8 cellular contexts compared by ENCODE assay signal in the genomic region with DNA sequence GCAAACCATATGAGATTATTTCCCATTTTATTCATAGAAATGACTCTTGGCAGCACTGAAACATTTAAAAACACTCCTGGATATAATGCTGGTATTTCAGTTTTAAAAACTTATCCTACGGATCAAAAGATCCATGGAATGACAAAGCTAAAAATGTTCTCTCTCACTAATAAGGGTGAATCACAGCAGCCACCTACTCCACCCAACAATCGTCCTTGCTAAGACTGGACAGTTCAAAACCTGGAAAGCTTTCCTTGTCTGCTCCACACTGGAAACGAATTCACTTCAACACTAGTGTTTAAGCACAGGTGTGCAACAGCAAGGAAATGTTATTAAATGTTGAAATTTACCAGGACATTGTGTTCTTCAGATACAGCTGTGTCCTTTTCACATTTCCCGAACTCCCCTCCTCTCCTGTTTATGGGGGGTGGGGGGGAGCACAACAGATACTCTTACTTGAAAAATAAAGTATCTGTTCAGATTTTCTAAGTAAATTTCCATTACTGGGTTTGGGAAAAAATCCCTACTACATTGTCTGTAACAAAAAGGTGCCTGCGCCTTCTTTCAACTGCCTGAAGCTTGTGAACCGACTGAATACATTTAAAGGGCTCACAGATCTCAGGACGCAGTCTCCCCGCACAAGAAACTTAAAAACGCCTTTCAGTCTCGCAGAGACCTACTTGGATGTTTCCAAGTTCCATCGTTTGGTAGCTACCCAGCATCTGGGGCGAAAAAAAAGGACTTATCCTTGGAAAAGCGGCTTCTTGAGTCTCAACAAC. TPM values are rescaled to one million over a fixed set of nuclear protein-coding genes. Genes with fewer than 3 reads are reported as not detected.
DNase-seq lines count a peak whose midpoint lies in the region; ATAC-seq and TF ChIP-seq lines count a peak whose summit lies in the region.

No MANE protein-coding gene starts in this region.

- H3K27ac ChIP-seq in CD4-positive, CD25-positive, alpha-beta regulatory T cell (ENCODE audit: insufficient read depth, low read length, poor library complexity, severe bottlenecking): peak overlapping the region; percentile 91
- peak overlapping the region; percentile 50; the same call in 1 of the 2 replicates for H3K27ac ChIP-seq in Karpas-422 (ENCODE audit: low read length)
- H3K27ac ChIP-seq in body of pancreas: peak overlapping the region; percentile 87 to 98 (median 94)
- peak overlapping the region; percentile 80 to 83 for H3K27ac ChIP-seq in liver (ENCODE audit: low read depth in 1 of 2, low read length in 2 of 2)
- peak overlapping the region; percentile 91 to 97 for H3K27ac ChIP-seq in tibial artery

- intact Hi-C loops in body of pancreas (cut with DNase I) (no loop called here), tibial artery (cut with DNase I; ENCODE audit: low total_unique reads) (no loop called here)

- no peak for DNase-seq in CD4-positive, CD25-positive, alpha-beta regulatory T cell
- no peak for DNase-seq in Karpas-422
- DNase-seq in body of pancreas: peak in 1 of 4 donors; percentile 28
- DNase-seq in tibial artery: no peak
- no peak for DNase-seq in GM10248 (ENCODE audit: extremely low spot score)
- no peak for DNase-seq in GM13977 (ENCODE audit: low spot score)

- no peaks in the 10 kb centered on the region for H3K9me3 ChIP-seq in CD4-positive, CD25-positive, alpha-beta regulatory T cell (ENCODE audit: control insufficient read depth in 2 of 2, low read length in 2 of 2)
- H3K9me3 ChIP-seq in Karpas-422 (ENCODE audit: low read length) (no peaks in the 10 kb centered on the region), body of pancreas (no peaks in the 10 kb centered on the region), liver (ENCODE audit: control insufficient read depth in 4 of 4, low read length in 3 of 4) (no peaks in the 10 kb centered on the region), tibial artery (no peaks in the 10 kb centered on the region)

- H3K27ac Mint-ChIP-seq in CD4-positive, CD25-positive, alpha-beta regulatory T cell: peak overlapping the region; percentile 54 to 97 (median 95)

- TF ChIP-seq POLR2A in body of pancreas (IDR thresholded peaks at IDR 0.05): peak in 2 of 3 donors; percentile 46 to 48

- peaks cover 26% of the 10 kb centered on the region; the same call in 1 of the 2 replicates for H4K20me1 ChIP-seq in Karpas-422 (ENCODE audit: insufficient read depth, low read depth, low read length)

- H3K9ac ChIP-seq in Karpas-422 (ENCODE audit: low read length) (peak overlapping the region; percentile 86), liver (ENCODE audit: low read depth in 1 of 2, low read length in 2 of 2) (peak overlapping the region; percentile 49 to 85)

- H3K9me2 ChIP-seq in Karpas-422 (replicated peaks; ENCODE audit: insufficient read depth, low read length): no peaks in the 10 kb centered on the region

- H3K4me3 Mint-ChIP-seq in CD4-positive, CD25-positive, alpha-beta regulatory T cell: peak overlapping the region; percentile 95 to 98 (median 97)

- H3K36me3 Mint-ChIP-seq in CD4-positive, CD25-positive, alpha-beta regulatory T cell: peaks cover 25% of the 10 kb centered on the region

- peak overlapping the region; percentile 78 for H3K4me2 ChIP-seq in Karpas-422 (ENCODE audit: low read depth, low read length, poor library complexity, severe bottlenecking)

- CTCF ChIA-PET in GM10248 (lab: Yijun Ruan, JAX): interaction anchor here (1.2 to 2.7 kb wide), 4 partner anchors 9 to 42 kb away, joined by 3 to 14 read pairs (median 5); no protein-coding TSS in a partner anchor

- H3K4me1 Mint-ChIP-seq in CD4-positive, CD25-positive, alpha-beta regulatory T cell: peaks cover 30 to 65% (median 52%) of the 10 kb centered on the region in 4 donors

- POLR2A ChIA-PET in GM10248 (lab: Yijun Ruan, JAX): interaction anchor here (0.6 to 2.3 kb wide), 6 partner anchors 10 to 77 kb away, joined by 3 to 13 read pairs (median 5); no protein-coding TSS in a partner anchor

- H3K27me3 Mint-ChIP-seq in CD4-positive, CD25-positive, alpha-beta regulatory T cell: no peaks in the 10 kb centered on the region

- H2AFZ ChIP-seq in Karpas-422 (ENCODE audit: low read length): no peak overlapping the region

- 7% methylated on average over 11 to 13 of the region's 13 CpGs for WGBS in body of pancreas, 2 donors
- 13% methylated on average over 13 of the region's 13 CpGs for WGBS in liver

- peaks cover 60% of the 10 kb centered on the region for H3K79me2 ChIP-seq in Karpas-422 (ENCODE audit: low read length)

- no peaks in the 10 kb centered on the region for H3K9me3 Mint-ChIP-seq in CD4-positive, CD25-positive, alpha-beta regulatory T cell

- peaks cover 50% of the 10 kb centered on the region for H3K4me1 ChIP-seq in CD4-positive, CD25-positive, alpha-beta regulatory T cell (ENCODE audit: control insufficient read depth, insufficient read depth, low read length, poor library complexity, severe bottlenecking)
- H3K4me1 ChIP-seq in Karpas-422 (ENCODE audit: low read length) (peaks cover 32% of the 10 kb centered on the region), body of pancreas (peaks cover 52% of the 10 kb centered on the region), liver (ENCODE audit: control insufficient read depth in 4 of 4, insufficient read depth in 4 of 4, low read length in 3 of 4) (peaks cover 0 to 18% (median 9%) of the 10 kb centered on the region in 4 donors), tibial artery (peaks cover 0 to 73% (median 41%) of the 10 kb centered on the region in 4 donors)

- ATAC-seq in CD4-positive, CD25-positive, alpha-beta regulatory T cell (ENCODE audit: low read depth in 2 of 2): no peak
- ATAC-seq in body of pancreas (no peak), HG02571 (IDR thresholded peaks at IDR 0.05; ENCODE audit: unreplicated experiment) (no peak)

- in situ Hi-C loops in GM13977 (cut with MboI; ENCODE audit: low pct_unique_long_range_greater_than_20kb, low sequenced_read_pairs, unreplicated experiment): no loop called here

- peaks cover 11% of the 10 kb centered on the region for H3K36me3 ChIP-seq in CD4-positive, CD25-positive, alpha-beta regulatory T cell (ENCODE audit: control insufficient read depth, insufficient read depth, low read length)
- H3K36me3 ChIP-seq in Karpas-422 (ENCODE audit: insufficient read depth, low read length): peaks cover 40% of the 10 kb centered on the region
- H3K36me3 ChIP-seq in body of pancreas (replicated peaks in 1 of 2; ENCODE audit: insufficient read depth in 1 of 2, low read depth in 2 of 2): no peaks in the 10 kb centered on the region
- peaks cover 0 to 1% (median 0%) of the 10 kb centered on the region in 4 donors for H3K36me3 ChIP-seq in liver (ENCODE audit: control insufficient read depth in 4 of 4, insufficient read depth in 3 of 4, low read depth in 1 of 4, low read length in 3 of 4)
- peaks cover 0 to 6% (median 0%) of the 10 kb centered on the region in 3 donors for H3K36me3 ChIP-seq in tibial artery

- TF ChIP-seq CTCF in body of pancreas (IDR thresholded peaks at IDR 0.05) (no peak), liver (IDR thresholded peaks at IDR 0.05; ENCODE audit: low read depth, low read length, missing input control) (no peak), tibial artery (IDR thresholded peaks at IDR 0.05) (no peak), GM10248 (IDR thresholded peaks at IDR 0.05; ENCODE audit: control extremely low read depth, extremely low read depth, low read depth, missing control alignments) (no peak), GM13977 (IDR thresholded peaks at IDR 0.05; ENCODE audit: extremely low read depth, insufficient read depth, missing control alignments) (no peak)

- peak overlapping the region; percentile 93 for H3K4me3 ChIP-seq in CD4-positive, CD25-positive, alpha-beta regulatory T cell (ENCODE audit: low read depth, low read length)
- H3K4me3 ChIP-seq in Karpas-422 (ENCODE audit: low read length) (peak overlapping the region; percentile 79), body of pancreas (peak overlapping the region; percentile 55 to 73), liver (ENCODE audit: low read depth in 1 of 3, low read length in 3 of 3) (peak overlapping the region; percentile 58 to 97 (median 60)), tibial artery (peak overlapping the region; percentile 83 to 85)

- peak in 1 of 2 donors; percentile 6 for TF ChIP-seq RAD21 in liver (IDR thresholded peaks at IDR 0.05)

- no peaks in the 10 kb centered on the region for H3K27me3 ChIP-seq in CD4-positive, CD25-positive, alpha-beta regulatory T cell (ENCODE audit: control insufficient read depth, insufficient read depth, low read length)
- H3K27me3 ChIP-seq in Karpas-422 (ENCODE audit: low read length): no peaks in the 10 kb centered on the region
- no peaks in the 10 kb centered on the region for H3K27me3 ChIP-seq in body of pancreas
- H3K27me3 ChIP-seq in liver (ENCODE audit: control insufficient read depth in 4 of 4, insufficient read depth in 4 of 4, low read length in 3 of 4): no peaks in the 10 kb centered on the region
- no peaks in the 10 kb centered on the region for H3K27me3 ChIP-seq in tibial artery

TF ChIP-seq in liver, 16 proteins besides CTCF, POLR2A, EP300 and RAD21 (continues in another document):
- TF ChIP-seq EGR1 (IDR thresholded peaks at IDR 0.05; ENCODE audit: low read depth in 2 of 2): no peak
- TF ChIP-seq, protein P1, sequence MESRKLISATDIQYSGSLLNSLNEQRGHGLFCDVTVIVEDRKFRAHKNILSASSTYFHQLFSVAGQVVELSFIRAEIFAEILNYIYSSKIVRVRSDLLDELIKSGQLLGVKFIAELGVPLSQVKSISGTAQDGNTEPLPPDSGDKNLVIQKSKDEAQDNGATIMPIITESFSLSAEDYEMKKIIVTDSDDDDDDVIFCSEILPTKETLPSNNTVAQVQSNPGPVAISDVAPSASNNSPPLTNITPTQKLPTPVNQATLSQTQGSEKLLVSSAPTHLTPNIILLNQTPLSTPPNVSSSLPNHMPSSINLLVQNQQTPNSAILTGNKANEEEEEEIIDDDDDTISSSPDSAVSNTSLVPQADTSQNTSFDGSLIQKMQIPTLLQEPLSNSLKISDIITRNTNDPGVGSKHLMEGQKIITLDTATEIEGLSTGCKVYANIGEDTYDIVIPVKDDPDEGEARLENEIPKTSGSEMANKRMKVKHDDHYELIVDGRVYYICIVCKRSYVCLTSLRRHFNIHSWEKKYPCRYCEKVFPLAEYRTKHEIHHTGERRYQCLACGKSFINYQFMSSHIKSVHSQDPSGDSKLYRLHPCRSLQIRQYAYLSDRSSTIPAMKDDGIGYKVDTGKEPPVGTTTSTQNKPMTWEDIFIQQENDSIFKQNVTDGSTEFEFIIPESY (IDR thresholded peaks at IDR 0.05): no peak
- no peak for TF ChIP-seq HNF4A (conservative IDR thresholded peaks at IDR 0.05)

RNA-seq across cellular contexts. Expression of gene YWHAQ, which starts 1.4 kb away (rescaled TPM):
- 160 TPM for total RNA-seq in CD4-positive, CD25-positive, alpha-beta regulatory T cell
- polyA plus RNA-seq in CD4-positive, CD25-positive, alpha-beta regulatory T cell: 100 to 1,000 TPM; 238 to 359 (median 283) TPM
- total RNA-seq in Karpas-422 (2014; rRNA removed; shearing (Covaris generic); ENCODE audit: low replicate concordance): 112 and 189 TPM in 2 replicates
- total RNA-seq in body of pancreas (100 to 1,000 TPM in 1 of 2 donors, 10 to 100 TPM in 1; 69.2 to 132 TPM), liver (100 to 1,000 TPM in 1 of 2 donors, 10 to 100 TPM in 1; 78.6 to 145 TPM)
- polyA plus RNA-seq in liver: 10 to 100 TPM; 68.8 to 97.4 TPM
